ENCODE assay signal across 1 cellular context in genomic region chr1:162014202-162014601, GRCh38.
TF ChIP-seq lines count a peak whose summit lies in the region.

No MANE protein-coding gene starts in this region.

TF ChIP-seq in H1, 55 proteins besides CTCF, POLR2A, EP300 and RAD21:
- TF ChIP-seq FOSL1 (IDR thresholded peaks at IDR 0.05; ENCODE audit: insufficient read depth, low read depth, low read length) = no peak
- no peak for TF ChIP-seq KDM1A (IDR thresholded peaks at IDR 0.05; ENCODE audit: borderline replicate concordance, low read length)
- TF ChIP-seq EGR1 (IDR thresholded peaks at IDR 0.05; ENCODE audit: borderline replicate concordance, low read depth, low read length) = no peak
